ENCODE assay signal across 1 cellular context in the genomic region with DNA sequence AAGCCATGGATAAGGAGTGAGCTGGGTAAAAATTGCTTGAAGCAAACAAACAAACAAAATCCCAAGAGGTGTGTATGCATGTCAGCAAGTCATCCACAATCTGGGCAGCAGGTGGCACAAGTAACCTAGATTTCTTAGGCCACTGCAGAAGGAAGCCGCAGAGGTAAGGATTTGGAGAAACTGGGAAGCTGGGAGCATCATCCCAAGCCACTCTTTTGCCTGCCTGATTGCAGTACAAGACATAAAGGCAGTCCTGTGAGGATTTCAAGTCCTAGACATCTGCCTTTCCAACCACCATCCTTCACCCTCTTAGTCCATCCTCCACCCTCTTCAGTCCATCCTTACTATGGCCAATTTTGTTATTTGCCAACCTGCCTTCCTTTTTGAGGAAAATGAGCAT.
TF ChIP-seq lines count a peak whose summit lies in the region.

No MANE protein-coding gene starts in this region.

TF ChIP-seq in HEK293, 187 proteins besides CTCF, POLR2A, EP300 and RAD21 (continued from another document):
- TF ChIP-seq, protein P1, sequence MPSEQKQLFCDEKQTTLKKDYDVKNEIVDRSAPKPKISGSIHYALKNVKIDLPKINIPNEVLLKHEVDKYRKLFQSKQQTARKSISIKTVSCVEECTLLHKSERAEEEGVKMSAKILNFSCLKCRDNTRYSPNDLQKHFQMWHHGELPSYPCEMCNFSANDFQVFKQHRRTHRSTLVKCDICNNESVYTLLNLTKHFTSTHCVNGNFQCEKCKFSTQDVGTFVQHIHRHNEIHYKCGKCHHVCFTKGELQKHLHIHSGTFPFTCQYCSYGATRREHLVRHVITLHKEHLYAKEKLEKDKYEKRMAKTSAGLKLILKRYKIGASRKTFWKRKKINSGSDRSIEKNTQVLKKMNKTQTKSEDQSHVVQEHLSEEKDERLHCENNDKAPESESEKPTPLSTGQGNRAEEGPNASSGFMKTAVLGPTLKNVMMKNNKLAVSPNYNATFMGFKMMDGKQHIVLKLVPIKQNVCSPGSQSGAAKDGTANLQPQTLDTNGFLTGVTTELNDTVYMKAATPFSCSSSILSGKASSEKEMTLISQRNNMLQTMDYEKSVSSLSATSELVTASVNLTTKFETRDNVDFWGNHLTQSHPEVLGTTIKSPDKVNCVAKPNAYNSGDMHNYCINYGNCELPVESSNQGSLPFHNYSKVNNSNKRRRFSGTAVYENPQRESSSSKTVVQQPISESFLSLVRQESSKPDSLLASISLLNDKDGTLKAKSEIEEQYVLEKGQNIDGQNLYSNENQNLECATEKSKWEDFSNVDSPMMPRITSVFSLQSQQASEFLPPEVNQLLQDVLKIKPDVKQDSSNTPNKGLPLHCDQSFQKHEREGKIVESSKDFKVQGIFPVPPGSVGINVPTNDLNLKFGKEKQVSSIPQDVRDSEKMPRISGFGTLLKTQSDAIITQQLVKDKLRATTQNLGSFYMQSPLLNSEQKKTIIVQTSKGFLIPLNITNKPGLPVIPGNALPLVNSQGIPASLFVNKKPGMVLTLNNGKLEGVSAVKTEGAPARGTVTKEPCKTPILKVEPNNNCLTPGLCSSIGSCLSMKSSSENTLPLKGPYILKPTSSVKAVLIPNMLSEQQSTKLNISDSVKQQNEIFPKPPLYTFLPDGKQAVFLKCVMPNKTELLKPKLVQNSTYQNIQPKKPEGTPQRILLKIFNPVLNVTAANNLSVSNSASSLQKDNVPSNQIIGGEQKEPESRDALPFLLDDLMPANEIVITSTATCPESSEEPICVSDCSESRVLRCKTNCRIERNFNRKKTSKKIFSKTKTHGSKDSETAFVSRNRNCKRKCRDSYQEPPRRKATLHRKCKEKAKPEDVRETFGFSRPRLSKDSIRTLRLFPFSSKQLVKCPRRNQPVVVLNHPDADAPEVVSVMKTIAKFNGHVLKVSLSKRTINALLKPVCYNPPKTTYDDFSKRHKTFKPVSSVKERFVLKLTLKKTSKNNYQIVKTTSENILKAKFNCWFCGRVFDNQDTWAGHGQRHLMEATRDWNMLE (tag by site-specific recombination; conservative IDR thresholded peaks at IDR 0.05; ENCODE audit: low read depth) = no peak
- TF ChIP-seq IKZF3 (tag by site-specific recombination; IDR thresholded peaks at IDR 0.05) = peak; percentile 63
- TF ChIP-seq ZNF366 (tag by site-specific recombination; conservative IDR thresholded peaks at IDR 0.05) = 0 out of 2 replicates have a peak, but pooled peaks have one; percentile 23
TF ChIP-seq in HEK293: peak in this region for 5.
